ENCODE assay signal across 8 cellular contexts in the genomic region with DNA sequence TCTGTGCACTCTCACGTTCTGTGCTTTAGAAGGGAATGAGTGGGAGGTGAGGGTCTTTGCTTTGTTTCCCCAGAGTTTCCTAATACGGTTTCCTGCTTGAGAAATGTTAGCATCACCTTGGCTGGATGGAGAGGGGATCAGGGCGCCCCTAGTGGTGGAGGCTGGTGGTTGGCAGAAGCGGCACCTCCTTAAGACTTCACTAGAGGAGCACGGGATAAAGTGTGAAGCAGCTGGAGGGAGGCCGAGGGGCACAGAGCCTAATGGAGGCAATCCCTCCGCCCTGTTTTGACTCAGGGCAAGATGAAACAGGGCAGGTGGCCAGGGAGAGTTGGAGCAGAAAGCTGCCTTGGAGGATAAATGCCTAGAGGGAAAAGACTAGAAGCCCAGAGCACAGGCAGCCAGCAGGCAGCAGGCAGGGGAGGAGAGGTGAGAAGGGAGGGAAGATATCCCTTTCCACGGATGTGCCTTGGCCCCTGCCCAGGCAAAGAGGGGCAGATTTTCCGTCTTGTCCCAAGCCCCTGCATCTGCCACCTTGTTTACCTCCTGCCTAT. TPM values are rescaled to one million over a fixed set of nuclear protein-coding genes. Genes with fewer than 3 reads are reported as not detected.
DNase-seq lines count a peak whose midpoint lies in the region; ATAC-seq and TF ChIP-seq lines count a peak whose summit lies in the region.

No MANE protein-coding gene starts in this region.

- peak overlapping the region; percentile 34 for H3K9ac ChIP-seq in NT2/D1 (ENCODE audit: insufficient read length, low read depth)

- DNase-seq in AG04450 (ENCODE audit: low read depth, low spot score), result no peak
- peak; percentile 63 for DNase-seq in NT2/D1 (ENCODE audit: low read depth, low spot score)
- peak; percentile 76 for DNase-seq in activated T-cell treated with anti-CD3 and anti-CD28 coated beads, Interleukin-2, amount 50 U/mL, for 1 hour
- peak; percentile 33 for DNase-seq in fibroblast of mammary gland (ENCODE audit: low read depth)
- peak; percentile 89 for DNase-seq in osteocyte (ENCODE audit: extremely low spot score, unreplicated experiment)
- peak; percentile 81 for DNase-seq in type B pancreatic cell (ENCODE audit: extremely low spot score, unreplicated experiment)

- H3K36me3 ChIP-seq in NT2/D1 (ENCODE audit: insufficient read depth, insufficient read length, low read length), result no peaks in the 10 kb centered on the region

- H3K4me3 ChIP-seq in AG04450 (ENCODE audit: low read depth, low read length) (no peak overlapping the region), NT2/D1 (ENCODE audit: insufficient read length, low read depth) (no peak overlapping the region), fibroblast of mammary gland (ENCODE audit: control insufficient read depth, low read depth, low read length) (no peak overlapping the region)

- peaks cover 63% of the 10 kb centered on the region for H3K27me3 ChIP-seq in AG04450 (ENCODE audit: control insufficient read depth, insufficient read depth, low read length)
- peaks cover 58% of the 10 kb centered on the region for H3K27me3 ChIP-seq in NT2/D1 (ENCODE audit: insufficient read depth, insufficient read length)

- peaks cover 2% of the 10 kb centered on the region for H3K4me1 ChIP-seq in NT2/D1 (ENCODE audit: insufficient read depth, insufficient read length)

- H3K27me3 Mint-ChIP-seq in osteocyte (ENCODE audit: unreplicated experiment) (peaks cover 73% of the 10 kb centered on the region), type B pancreatic cell (peaks cover 80% of the 10 kb centered on the region)

- POLR2A ChIA-PET in AG04450 (lab: Yijun Ruan, JAX), result no interaction called here

- H3K4me1 Mint-ChIP-seq in osteocyte (ENCODE audit: unreplicated experiment) (no peaks in the 10 kb centered on the region), type B pancreatic cell (ENCODE audit: unreplicated experiment) (peaks cover 10% of the 10 kb centered on the region)

- CTCF ChIA-PET in AG04450 (lab: Charles Lee), result interaction anchor here (0.5 to 1.4 kb wide), 16 partner anchors 8 to 368 kb away, joined by 3 to 6 read pairs (median 4); no protein-coding TSS in a partner anchor

- no peak overlapping the region for H3K4me3 Mint-ChIP-seq in osteocyte (ENCODE audit: unreplicated experiment)
- H3K4me3 Mint-ChIP-seq in type B pancreatic cell, result no peak overlapping the region

- H3K9me3 ChIP-seq in AG04450 (ENCODE audit: control insufficient read depth, insufficient read depth, low read length) (no peaks in the 10 kb centered on the region), NT2/D1 (ENCODE audit: insufficient read depth, low read length) (no peaks in the 10 kb centered on the region)

- H3K9me3 Mint-ChIP-seq in osteocyte (ENCODE audit: unreplicated experiment) (no peaks in the 10 kb centered on the region), type B pancreatic cell (no peaks in the 10 kb centered on the region)

- no peaks in the 10 kb centered on the region for H3K36me3 Mint-ChIP-seq in osteocyte (ENCODE audit: unreplicated experiment)
- no peaks in the 10 kb centered on the region for H3K36me3 Mint-ChIP-seq in type B pancreatic cell

- H3K27ac Mint-ChIP-seq in osteocyte (ENCODE audit: unreplicated experiment), result no peak overlapping the region
- H3K27ac Mint-ChIP-seq in type B pancreatic cell, result no peak overlapping the region

- peak; percentile 85 for TF ChIP-seq CTCF in AG04450 (IDR thresholded peaks at IDR 0.05; ENCODE audit: low read depth, low read length)
- peak; percentile 70 for TF ChIP-seq CTCF in fibroblast of mammary gland (conservative IDR thresholded peaks at IDR 0.05; ENCODE audit: control insufficient read depth, insufficient read depth, low read depth, low read length)
- peak; percentile 86 for TF ChIP-seq CTCF in osteocyte (IDR thresholded peaks at IDR 0.05)
- TF ChIP-seq CTCF in type B pancreatic cell (conservative IDR thresholded peaks at IDR 0.05), result peak; percentile 96

- H3K27ac ChIP-seq in AG04450 (ENCODE audit: low read depth, low read length), result no peak overlapping the region

- ATAC-seq in GM18867 (IDR thresholded peaks at IDR 0.05; ENCODE audit: unreplicated experiment) (peak; percentile 57), GM18870 (IDR thresholded peaks at IDR 0.05; ENCODE audit: unreplicated experiment) (no peak)

RNA-seq across cellular contexts. Expression of a gene that starts 56.0 kb away (rescaled TPM):
- polyA plus RNA-seq in AG04450 (2011; rRNA removed), result 16.6 and 23.2 TPM in 2 replicates
- polyA minus RNA-seq in AG04450 (2011; rRNA and poly(A)+ RNA removed), result 20.3 and 30.8 TPM in 2 replicates
- total RNA-seq in osteocyte, result 28.9 and 30.1 TPM in 2 replicates
- 25.9 and 35.2 TPM in 2 replicates for total RNA-seq in type B pancreatic cell (ENCODE audit: low replicate concordance)
